Comparison of ENCODE assay signal across 27 cellular contexts in genomic region chr11:84358034-84358433, GRCh38.
"Had no signal": no experiment of that assay in that cellular context is flagged by ENCODE, and none has a peak within 500 bp of the region (broad histone marks: within the 10 kb centered on the region; RNA-seq: fewer than 3 reads in every experiment).

No MANE protein-coding gene starts in this region.

- H3K4me1 ChIP-seq: ascending aorta, breast epithelium, colonic mucosa had no signal

- H3K4me3 ChIP-seq: ascending aorta, breast epithelium, cardiac muscle cell, colonic mucosa had no signal

- H3K27me3 ChIP-seq: ascending aorta, breast epithelium, cardiac muscle cell, colonic mucosa had no signal

- DNase-seq: activated CD4-positive, alpha-beta memory T cell treated with anti-CD3 and anti-CD28 coated beads for 36 hours; activated CD4-positive, alpha-beta T cell treated with anti-CD3 and anti-CD28 coated beads for 36 hours; activated CD4-positive, alpha-beta T cell treated with anti-CD3 and anti-CD28 coated beads, Interleukin-2, amount 10 ng/mL, durations not matched to agents 24 days and 14 days; activated CD4-positive, CD25-positive, alpha-beta regulatory T cell; activated CD4-positive, CD25-positive, alpha-beta regulatory T cell treated with anti-CD3 and anti-CD28 coated beads, Interleukin-2, amount 50 U/mL, for 72 hours; activated CD8-positive, alpha-beta memory T cell treated with anti-CD3 and anti-CD28 coated beads, Interleukin-2, amount 10 ng/mL, durations not matched to agents 7 days and 5 days; activated CD8-positive, alpha-beta memory T cell treated with anti-CD3 and anti-CD28 coated beads, Interleukin-2, amount 50 U/mL, for 4 hours; activated CD8-positive, alpha-beta T cell treated with anti-CD3 and anti-CD28 coated beads, Interleukin-2, amount 10 ng/mL, durations not matched to agents 7 days and 5 days; activated gamma-delta T cell; activated naive CD4-positive, alpha-beta T cell; activated naive CD4-positive, alpha-beta T cell treated with anti-CD3 and anti-CD28 coated beads, Interleukin-2, amount 10 ng/mL, durations not matched to agents 7 days and 5 days; activated naive CD8-positive, alpha-beta T cell treated with anti-CD3 and anti-CD28 coated beads, Interleukin-2, amount 10 ng/mL, durations not matched to agents 7 days and 5 days; activated T-cell treated with anti-CD3 and anti-CD28 coated beads, Interleukin-2, amount 50 U/mL, for 24 hours; activated T-cell treated with anti-CD3 and anti-CD28 coated beads, Interleukin-2, amount 50 U/mL, for 72 hours; central memory CD4-positive, alpha-beta T cell; cerebellar nuclear complex; colonic mucosa; effector CD8-positive, alpha-beta T cell; endodermal cell; foreskin fibroblast; head of caudate nucleus; T-helper 2 cell had no signal

- H3K9me3 ChIP-seq: ascending aorta, breast epithelium, colonic mucosa had no signal

- H3K27ac ChIP-seq: ascending aorta, breast epithelium, cardiac muscle cell, colonic mucosa had no signal

- H3K36me3 ChIP-seq: ascending aorta, breast epithelium, cardiac muscle cell, colonic mucosa had no signal

- ATAC-seq: activated CD4-positive, alpha-beta T cell treated with anti-CD3 and anti-CD28 coated beads for 36 hours; activated CD8-positive, alpha-beta memory T cell treated with anti-CD3 and anti-CD28 coated beads, Interleukin-2, amount 10 ng/mL, durations not matched to agents 7 days and 5 days; activated CD8-positive, alpha-beta T cell treated with anti-CD3 and anti-CD28 coated beads, Interleukin-2, amount 10 ng/mL, durations not matched to agents 7 days and 5 days; activated naive CD4-positive, alpha-beta T cell treated with anti-CD3 and anti-CD28 coated beads, Interleukin-2, amount 50 U/mL, for 72 hours; activated T-cell treated with anti-CD3 and anti-CD28 coated beads, Interleukin-2, amount 50 U/mL, for 72 hours; esophagus mucosa had no signal
